In genomic region chr9:27473135-27473534, GRCh38 we compare ENCODE assay signal across 10 cellular contexts. TPM values are rescaled to one million over a fixed set of nuclear protein-coding genes. Genes with fewer than 3 reads are reported as not detected.
DNase-seq lines count a peak whose midpoint lies in the region; ATAC-seq, FAIRE-seq and TF ChIP-seq lines count a peak whose summit lies in the region.
"Had no signal": no experiment of that assay in that cellular context is flagged by ENCODE, and none has a peak within 500 bp of the region (broad histone marks: within the 10 kb centered on the region; RNA-seq: fewer than 3 reads in every experiment).

No MANE protein-coding gene starts in this region.

- H3K27me3 ChIP-seq in RWPE2 (ENCODE audit: insufficient read depth, poor library complexity, severe bottlenecking) (no peaks in the 10 kb centered on the region), SJCRH30 (no peaks in the 10 kb centered on the region)

- peaks cover 2% of the 10 kb centered on the region for H3K9me3 Mint-ChIP-seq in activated T-helper 17 cell treated with anti-CD3 and anti-CD28 coated beads, Interleukin-2, amount 50 U/mL, for 72 hours
- H3K9me3 Mint-ChIP-seq: natural killer cell treated with Interleukin-12 subunit alpha and Interleukin-12 subunit beta and Interleukin-15 and Interleukin-18, amount 100 ng/mL, for 72 hours had no signal

- H3K36me3 ChIP-seq in RWPE2 (ENCODE audit: low read depth): peaks cover 8% of the 10 kb centered on the region
- H3K36me3 ChIP-seq in SJCRH30: no peaks in the 10 kb centered on the region

- no peak overlapping the region for H3K4me3 Mint-ChIP-seq in activated T-helper 17 cell treated with anti-CD3 and anti-CD28 coated beads, Interleukin-2, amount 50 U/mL, for 72 hours
- H3K4me3 Mint-ChIP-seq: natural killer cell treated with Interleukin-12 subunit alpha and Interleukin-12 subunit beta and Interleukin-15 and Interleukin-18, amount 100 ng/mL, for 72 hours had no signal

- H3K9me3 ChIP-seq in RWPE2 (ENCODE audit: severe bottlenecking) (no peaks in the 10 kb centered on the region), SJCRH30 (replicated peaks) (no peaks in the 10 kb centered on the region)

- TF ChIP-seq CTCF in RWPE2 (IDR thresholded peaks at IDR 0.05; ENCODE audit: poor library complexity, severe bottlenecking): no peak

- H3K4me1 Mint-ChIP-seq in activated T-helper 17 cell treated with anti-CD3 and anti-CD28 coated beads, Interleukin-2, amount 50 U/mL, for 72 hours: no peaks in the 10 kb centered on the region

- peaks cover 15% of the 10 kb centered on the region for H3K4me1 ChIP-seq in RWPE2 (ENCODE audit: insufficient read depth, poor library complexity, severe bottlenecking)
- H3K4me1 ChIP-seq in SJCRH30: no peaks in the 10 kb centered on the region

- H3K27me3 Mint-ChIP-seq in activated T-helper 17 cell treated with anti-CD3 and anti-CD28 coated beads, Interleukin-2, amount 50 U/mL, for 72 hours: no peaks in the 10 kb centered on the region

- ATAC-seq in RWPE2 (ENCODE audit: low read depth): peak; percentile 50; the same call in 2 of the 3 replicates
- no peak for ATAC-seq in activated T-helper 17 cell treated with anti-CD3 and anti-CD28 coated beads, Interleukin-2, amount 50 U/mL, for 72 hours (replicated peaks)
- ATAC-seq in HG03439 (IDR thresholded peaks at IDR 0.05; ENCODE audit: unreplicated experiment): no peak

- no peak overlapping the region for H3K4me3 ChIP-seq in RWPE2 (ENCODE audit: severe bottlenecking)
- H3K4me3 ChIP-seq in SJCRH30: no peak overlapping the region

- peak; percentile 83 for FAIRE-seq in urothelium cell line (lab: Jason Lieb, UNC)

- DNase-seq in RWPE2 (ENCODE audit: low spot score) (no peak), fibroblast of gingiva (ENCODE audit: low read depth) (peak; percentile 54), mucosa of gallbladder (ENCODE audit: low spot score) (peak; percentile 50), urothelium cell line (ENCODE audit: low spot score) (no peak), SJCRH30 (no peak)
- DNase-seq: foreskin fibroblast, Karpas-422 had no signal

- no peaks in the 10 kb centered on the region for H3K36me3 Mint-ChIP-seq in activated T-helper 17 cell treated with anti-CD3 and anti-CD28 coated beads, Interleukin-2, amount 50 U/mL, for 72 hours (ENCODE audit: low read depth)

- H3K27ac ChIP-seq in RWPE2 (ENCODE audit: poor library complexity, severe bottlenecking) (peak overlapping the region; percentile 33), SJCRH30 (no peak overlapping the region)

- no peak overlapping the region for H3K27ac Mint-ChIP-seq in activated T-helper 17 cell treated with anti-CD3 and anti-CD28 coated beads, Interleukin-2, amount 50 U/mL, for 72 hours
- H3K27ac Mint-ChIP-seq: natural killer cell treated with Interleukin-12 subunit alpha and Interleukin-12 subunit beta and Interleukin-15 and Interleukin-18, amount 100 ng/mL, for 72 hours had no signal

RNA-seq across cellular contexts. Expression of gene IFNK, which starts 51.0 kb away (rescaled TPM):
- not detected for total RNA-seq in mucosa of gallbladder
- not detected in 2 replicates for total RNA-seq in SJCRH30 (2014; rRNA removed; shearing (Covaris generic))
- not detected for total RNA-seq in activated T-helper 17 cell treated with anti-CD3 and anti-CD28 coated beads, Interleukin-2, amount 50 U/mL, for 72 hours
- total RNA-seq: natural killer cell treated with Interleukin-12 subunit alpha and Interleukin-12 subunit beta and Interleukin-15 and Interleukin-18, amount 100 ng/mL, for 72 hours had no signal

RNA-seq across cellular contexts. Expression of gene MOB3B, which starts 56.5 kb away (rescaled TPM):
- total RNA-seq in mucosa of gallbladder: 19.3 TPM
- 0.25 and 0.34 TPM in 2 replicates for total RNA-seq in SJCRH30 (2014; rRNA removed; shearing (Covaris generic))
- total RNA-seq in activated T-helper 17 cell treated with anti-CD3 and anti-CD28 coated beads, Interleukin-2, amount 50 U/mL, for 72 hours: under 1 TPM; 0.17 to 0.24 TPM

Comparison
In these comparisons a context has a peak if more than half of its experiments do, and no peak if none do; other contexts are left out.
1. DNase-seq: peak in fibroblast of gingiva (single experiment) and mucosa of gallbladder (single experiment); none in RWPE2 (single experiment), urothelium cell line (single experiment) and SJCRH30 (0 of 2).
2. RNA of gene MOB3B, which starts 56.5 kb away (total RNA-seq): 19.3 TPM in mucosa of gallbladder (single experiment); 0.25 to 0.34 TPM in SJCRH30 and 0.17 to 0.24 TPM in activated T-helper 17 cell treated with anti-CD3 and anti-CD28 coated beads, Interleukin-2, amount 50 U/mL, for 72 hours; every median in the first group is over 10 times any median in the second.